In the genomic region with DNA sequence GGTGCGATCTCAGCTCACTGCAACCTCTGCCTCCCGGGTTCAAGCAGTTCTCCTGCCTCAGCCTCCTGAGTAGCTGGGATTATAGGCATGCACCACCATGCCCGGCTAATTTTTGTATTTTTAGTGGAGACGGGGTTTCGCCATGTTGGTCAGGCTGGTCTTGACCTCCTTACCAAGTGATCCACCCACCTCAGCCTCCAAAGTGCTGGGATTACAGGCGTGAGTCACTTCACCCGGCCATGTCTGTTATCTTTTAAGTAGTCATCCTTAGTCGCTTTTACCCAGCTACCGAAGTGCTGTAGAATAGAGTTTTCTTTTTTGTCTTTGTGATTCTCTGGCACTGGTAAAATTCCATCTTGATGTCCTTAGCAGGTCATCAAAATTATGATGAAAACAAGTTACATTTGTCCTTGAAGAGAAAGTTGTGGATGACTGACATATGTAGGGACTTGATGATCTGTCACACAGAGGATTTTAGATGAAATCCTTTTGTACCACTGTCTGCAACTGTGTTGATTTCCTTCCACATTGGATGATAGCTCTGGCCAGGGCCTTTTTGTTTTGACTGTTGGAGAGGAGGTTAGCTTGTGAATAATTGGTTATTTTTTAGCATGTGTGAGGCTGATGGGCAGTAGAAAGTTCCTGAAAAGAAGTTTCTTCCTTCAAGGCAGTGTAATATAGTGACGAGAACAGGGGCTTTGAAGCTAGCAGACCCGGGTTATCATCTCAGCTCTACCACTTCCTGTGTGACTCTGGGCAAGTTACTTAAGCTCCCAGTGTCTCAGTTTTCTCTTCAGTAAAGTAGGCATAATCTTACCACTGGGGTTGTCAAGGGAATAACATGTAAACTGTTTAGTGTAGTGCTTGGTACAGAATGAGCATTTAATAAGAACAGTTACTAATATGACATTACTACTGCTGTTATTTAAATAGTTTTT, we compare ENCODE assay signal across 8 cellular contexts. TPM values are rescaled to one million over a fixed set of nuclear protein-coding genes. Genes with fewer than 3 reads are reported as not detected.
A peak's percentile ranks its signal among the peaks of the same experiment; 100 is the strongest.
DNase-seq lines count a peak whose midpoint lies in the region; ATAC-seq and TF ChIP-seq lines count a peak whose summit lies in the region.

No MANE protein-coding gene starts in this region.

- intact Hi-C loops in PC-9 (cut with micrococcal nuclease; ENCODE audit: unreplicated experiment): no loop called here

- H3K27me3 ChIP-seq in PC-9 (ENCODE audit: insufficient read depth, low read depth): no peaks in the 10 kb centered on the region
- no peaks in the 10 kb centered on the region for H3K27me3 ChIP-seq in effector memory CD4-positive, alpha-beta T cell (replicated peaks; ENCODE audit: control insufficient read depth, insufficient read depth, low read length, poor library complexity, severe bottlenecking)

- TF ChIP-seq CTCF in PC-9 (conservative IDR thresholded peaks at IDR 0.05): no peak

- H3K27ac ChIP-seq in PC-9: peak overlapping the region; percentile 99
- peak overlapping the region; percentile 49 for H3K27ac ChIP-seq in effector memory CD4-positive, alpha-beta T cell (ENCODE audit: insufficient read depth, low read length, poor library complexity, severe bottlenecking)

- POLR2A ChIA-PET in PC-9 (lab: Charles Lee; ENCODE audit: unreplicated experiment): no interaction called here

- no peaks in the 10 kb centered on the region for H4K20me1 ChIP-seq in PC-9 (ENCODE audit: insufficient read depth)

- peak; percentile 36 for ATAC-seq in GM18868 (IDR thresholded peaks at IDR 0.05; ENCODE audit: unreplicated experiment)
- no peak for ATAC-seq in GM18858 (IDR thresholded peaks at IDR 0.05; ENCODE audit: unreplicated experiment)
- no peak for ATAC-seq in HG02763 (IDR thresholded peaks at IDR 0.05; ENCODE audit: unreplicated experiment)
- no peak for ATAC-seq in GM19328 (IDR thresholded peaks at IDR 0.05; ENCODE audit: unreplicated experiment)

- H3K4me3 ChIP-seq in PC-9: 0 out of 2 replicates have a peak overlapping the region, but pooled peaks have one; percentile 3
- H3K4me3 ChIP-seq in effector memory CD4-positive, alpha-beta T cell (ENCODE audit: insufficient read depth, low read depth, low read length, poor library complexity, severe bottlenecking): no peak overlapping the region

- DNase-seq in A172 (ENCODE audit: low spot score) (peak; percentile 83), PC-9 (no peak), NCI-H146 (lab: John Stamatoyannopoulos, UW) (no peak)
- DNase-seq in effector memory CD4-positive, alpha-beta T cell: peak in 1 of 3 donors; percentile 5

- peaks cover 67% of the 10 kb centered on the region for H3F3A ChIP-seq in PC-9 (ENCODE audit: insufficient read depth, low read depth)

- no peaks in the 10 kb centered on the region for H3K9me2 ChIP-seq in PC-9 (ENCODE audit: insufficient read depth)

- no TSS peak for BruUV-seq in PC-9 (replicated peaks; lab: Mats Ljungman, UMichigan)

- H3K9me3 ChIP-seq in PC-9 (ENCODE audit: insufficient read depth, low read depth): no peaks in the 10 kb centered on the region
- H3K9me3 ChIP-seq in effector memory CD4-positive, alpha-beta T cell (ENCODE audit: control insufficient read depth, low read length): no peaks in the 10 kb centered on the region

- peaks cover 19% of the 10 kb centered on the region; the same call in 1 of the 2 replicates for H3K36me3 ChIP-seq in PC-9 (ENCODE audit: low read depth)
- no peaks in the 10 kb centered on the region for H3K36me3 ChIP-seq in effector memory CD4-positive, alpha-beta T cell (ENCODE audit: control insufficient read depth, insufficient read depth, low read length)

- CTCF ChIA-PET in PC-9 (lab: Charles Lee): interaction anchor here (0.5 to 1.1 kb wide), 2 partner anchors 136 to 138 kb away, joined by 3 read pairs; no protein-coding TSS in a partner anchor

- peaks cover 78% of the 10 kb centered on the region for H3K79me2 ChIP-seq in PC-9 (ENCODE audit: low read depth)

- no peak overlapping the region for H2AFZ ChIP-seq in PC-9

- H3K4me1 ChIP-seq in PC-9 (replicated peaks; ENCODE audit: insufficient read depth): peaks cover 69% of the 10 kb centered on the region
- H3K4me1 ChIP-seq in effector memory CD4-positive, alpha-beta T cell (ENCODE audit: control insufficient read depth, insufficient read depth, low read length, poor library complexity, severe bottlenecking): peaks cover 24% of the 10 kb centered on the region

- peak overlapping the region; percentile 83 for H3K4me2 ChIP-seq in PC-9

RNA-seq across cellular contexts. Expression of a gene that starts 18.8 kb away (rescaled TPM):
- 48.3 and 68.2 TPM in 2 replicates for total RNA-seq in A172 (2014; rRNA removed; shearing (Covaris generic))
- total RNA-seq in PC-9 (2021): 53.1 and 56.1 TPM in 2 replicates
